Comparison of ENCODE assay signal across 2 cellular contexts in the genomic region with DNA sequence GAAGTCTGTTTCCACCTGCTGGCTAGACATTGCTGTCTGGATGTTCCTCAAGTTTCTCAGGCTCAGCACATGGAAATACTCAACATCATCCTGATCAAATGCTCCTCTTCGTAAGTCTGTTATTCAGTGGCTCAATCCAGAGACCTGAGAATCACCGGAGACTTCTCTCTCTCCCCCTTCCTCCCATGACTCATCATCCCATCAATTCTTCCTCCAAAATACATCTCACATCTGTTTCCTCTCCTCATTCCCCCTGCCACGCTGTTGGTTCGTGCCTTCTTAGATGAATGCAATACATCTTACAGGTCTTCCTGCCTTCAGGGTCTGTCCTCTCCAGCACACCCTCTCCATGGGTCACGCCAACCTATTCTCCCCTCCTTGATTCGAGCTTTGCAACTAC.
TF ChIP-seq lines count a peak whose summit lies in the region.

No MANE protein-coding gene starts in this region.

TF ChIP-seq in IMR-90, 13 proteins besides CTCF, POLR2A, EP300 and RAD21:
- TF ChIP-seq SMC3 (IDR thresholded peaks at IDR 0.05; ENCODE audit: low read depth, low read length) (no peak), ELK1 (IDR thresholded peaks at IDR 0.05; ENCODE audit: borderline replicate concordance, low read depth, low read length) (no peak), NFE2L2 (IDR thresholded peaks at IDR 0.05; ENCODE audit: low read depth, low read length) (no peak), RCOR1 (IDR thresholded peaks at IDR 0.05; ENCODE audit: insufficient replicate concordance, low read length) (no peak), FOS (IDR thresholded peaks at IDR 0.05; ENCODE audit: low read depth, low read length) (no peak), CEBPB (IDR thresholded peaks at IDR 0.05; ENCODE audit: low read depth, low read length) (no peak), RFX5 (IDR thresholded peaks at IDR 0.05; ENCODE audit: low read depth, low read length) (no peak), BHLHE40 (IDR thresholded peaks at IDR 0.05; ENCODE audit: low read depth, low read length) (no peak), MAZ (IDR thresholded peaks at IDR 0.05; ENCODE audit: borderline replicate concordance, low read depth, low read length) (no peak), MAFK (IDR thresholded peaks at IDR 0.05; ENCODE audit: low read depth, low read length) (no peak), CHD1 (IDR thresholded peaks at IDR 0.05; ENCODE audit: low read depth, low read length) (no peak), MXI1 (IDR thresholded peaks at IDR 0.05; ENCODE audit: borderline replicate concordance, low read depth, low read length) (no peak), USF2 (IDR thresholded peaks at IDR 0.05; ENCODE audit: low read depth, low read length) (no peak)
TF ChIP-seq in IMR-90: peak in this region for 0.

TF ChIP-seq in endothelial cell of umbilical vein, 7 proteins besides CTCF, POLR2A, EP300 and RAD21:
- TF ChIP-seq, protein P1, sequence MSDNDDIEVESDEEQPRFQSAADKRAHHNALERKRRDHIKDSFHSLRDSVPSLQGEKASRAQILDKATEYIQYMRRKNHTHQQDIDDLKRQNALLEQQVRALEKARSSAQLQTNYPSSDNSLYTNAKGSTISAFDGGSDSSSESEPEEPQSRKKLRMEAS (IDR thresholded peaks at IDR 0.05; ENCODE audit: insufficient read depth, insufficient read length), result no peak
- TF ChIP-seq POLR2AphosphoS5 (IDR thresholded peaks at IDR 0.05; ENCODE audit: insufficient read depth, low read depth, low read length), result no peak
- TF ChIP-seq FOS (IDR thresholded peaks at IDR 0.05; ENCODE audit: borderline replicate concordance, insufficient read depth, low read length), result peak; percentile 36
- peak; percentile 60 for TF ChIP-seq JUN (IDR thresholded peaks at IDR 0.05; ENCODE audit: borderline replicate concordance, insufficient read depth, insufficient read length, low read depth)
TF ChIP-seq in endothelial cell of umbilical vein: peak in this region for 2.
